Comparison of ENCODE assay signal across 21 cellular contexts in genomic region chr19:18851673-18852325, GRCh38. TPM values are rescaled to one million over a fixed set of nuclear protein-coding genes. Genes with fewer than 3 reads are reported as not detected.
DNase-seq lines count a peak whose midpoint lies in the region; ATAC-seq and TF ChIP-seq lines count a peak whose summit lies in the region.
"Had no signal": no experiment of that assay in that cellular context is flagged by ENCODE, and none has a peak within 500 bp of the region (broad histone marks: within the 10 kb centered on the region; RNA-seq: fewer than 3 reads in every experiment).

No MANE protein-coding gene starts in this region.

- H3K9me3 ChIP-seq in adipocyte (ENCODE audit: control insufficient read depth, low read length) (no peaks in the 10 kb centered on the region), lower lobe of right lung (no peaks in the 10 kb centered on the region), prostate gland (no peaks in the 10 kb centered on the region)

- WGBS in prostate gland: 89% methylated on average over 31 of the region's 31 CpGs

- no peak for TF ChIP-seq POLR2A in prostate gland (IDR thresholded peaks at IDR 0.05)

- peaks cover 27% of the 10 kb centered on the region for H3K4me1 Mint-ChIP-seq in activated T-cell treated with anti-CD3 and anti-CD28 coated beads, Interleukin-2, amount 50 U/mL, for 72 hours (ENCODE audit: low read depth)

- POLR2A ChIA-PET in RWPE1 (lab: Yijun Ruan, JAX; ENCODE audit: low non-redundant PET): no interaction called here

- H3K4me3 Mint-ChIP-seq in activated T-cell treated with anti-CD3 and anti-CD28 coated beads, Interleukin-2, amount 50 U/mL, for 72 hours: no peak overlapping the region
- H3K4me3 Mint-ChIP-seq: CD8-positive, alpha-beta memory T cell had no signal

- peaks cover 2 to 32% of the 10 kb centered on the region in 2 donors for H3K36me3 Mint-ChIP-seq in activated T-cell treated with anti-CD3 and anti-CD28 coated beads, Interleukin-2, amount 50 U/mL, for 72 hours (ENCODE audit: insufficient read depth in 2 of 2)

- TF ChIP-seq CTCF in RWPE1 (conservative IDR thresholded peaks at IDR 0.05; ENCODE audit: low read depth) (no peak), lower lobe of right lung (IDR thresholded peaks at IDR 0.05) (no peak), prostate gland (IDR thresholded peaks at IDR 0.05) (no peak)

- intact Hi-C loops in lower lobe of right lung (cut with DNase I): no loop called here
- intact Hi-C loops in prostate gland (cut with DNase I): no loop called here

- H3K4me1 ChIP-seq in adipocyte (ENCODE audit: control insufficient read depth, insufficient read depth, low read length) (peaks cover 52% of the 10 kb centered on the region), lower lobe of right lung (peaks cover 44% of the 10 kb centered on the region), prostate gland (replicated peaks) (peaks cover 33% of the 10 kb centered on the region)

- ATAC-seq in lower lobe of right lung (no peak), HG03354 (IDR thresholded peaks at IDR 0.05; ENCODE audit: poor library complexity, severe bottlenecking, unreplicated experiment) (no peak)
- ATAC-seq in activated T-cell treated with anti-CD3 and anti-CD28 coated beads, Interleukin-2, amount 50 U/mL, for 72 hours (replicated peaks in 1 of 2): no peak

- H3K27me3 ChIP-seq in adipocyte (replicated peaks; ENCODE audit: control insufficient read depth, insufficient read depth, low read length): no peaks in the 10 kb centered on the region
- no peaks in the 10 kb centered on the region for H3K27me3 ChIP-seq in lower lobe of right lung (ENCODE audit: low read depth)
- no peaks in the 10 kb centered on the region for H3K27me3 ChIP-seq in prostate gland (replicated peaks; ENCODE audit: insufficient read depth)

- H3K9ac ChIP-seq in adipocyte (ENCODE audit: low read length): peak overlapping the region; percentile 84

- DNase-seq in RWPE1 (ENCODE audit: low spot score) (no peak), adipocyte (ENCODE audit: low read depth) (no peak), lower lobe of right lung (peak; percentile 43), prostate gland (ENCODE audit: low spot score) (no peak), DMS53 (lab: John Stamatoyannopoulos, UW) (no peak)
- DNase-seq in activated T-cell treated with anti-CD3 and anti-CD28 coated beads, Interleukin-2, amount 50 U/mL, for 72 hours: no peak
- DNase-seq: Calu3; CD8-positive, alpha-beta memory T cell; DMS153; MM.1S; NCI-H1048; NCI-H1417 treated with DMSO at 0.1 percent for 48 hours; NCI-H187 treated with DMSO at 0.1 percent for 48 hours; NCI-H226; NCI-H510A treated with DMSO at 0.1 percent for 48 hours; NCI-H748 treated with DMSO at 0.1 percent for 48 hours; PC-9; RPMI8226 had no signal

- no peak overlapping the region for H3K27ac Mint-ChIP-seq in activated T-cell treated with anti-CD3 and anti-CD28 coated beads, Interleukin-2, amount 50 U/mL, for 72 hours
- H3K27ac Mint-ChIP-seq: CD8-positive, alpha-beta memory T cell had no signal

- H3K27ac ChIP-seq in RWPE1: peak overlapping the region; percentile 80
- H3K27ac ChIP-seq in lower lobe of right lung: peak overlapping the region; percentile 11
- H3K27ac ChIP-seq in prostate gland: peak overlapping the region; percentile 75 to 80
- H3K27ac ChIP-seq: C4-2B, PC-9 had no signal

- CTCF ChIA-PET in RWPE1 (lab: Yijun Ruan, JAX): no interaction called here

- no peak overlapping the region for H3K4me3 ChIP-seq in adipocyte (ENCODE audit: low read length)
- no peak overlapping the region for H3K4me3 ChIP-seq in lower lobe of right lung
- no peak overlapping the region for H3K4me3 ChIP-seq in prostate gland
- H3K4me3 ChIP-seq: PC-9 had no signal

- no peaks in the 10 kb centered on the region for H3K27me3 Mint-ChIP-seq in activated T-cell treated with anti-CD3 and anti-CD28 coated beads, Interleukin-2, amount 50 U/mL, for 72 hours (ENCODE audit: low read depth)
- H3K27me3 Mint-ChIP-seq: CD8-positive, alpha-beta memory T cell had no signal

- peaks cover 61% of the 10 kb centered on the region for H3K36me3 ChIP-seq in adipocyte (ENCODE audit: control insufficient read depth, insufficient read depth, low read length, severe bottlenecking)
- H3K36me3 ChIP-seq in lower lobe of right lung: peaks cover 89% of the 10 kb centered on the region
- H3K36me3 ChIP-seq in prostate gland: peaks cover 18 to 36% of the 10 kb centered on the region in 2 donors

- H3K9me3 Mint-ChIP-seq in activated T-cell treated with anti-CD3 and anti-CD28 coated beads, Interleukin-2, amount 50 U/mL, for 72 hours: no peaks in the 10 kb centered on the region
- H3K9me3 Mint-ChIP-seq: CD8-positive, alpha-beta memory T cell had no signal

RNA-seq across cellular contexts. Expression of gene UPF1, which starts 20.0 kb away (rescaled TPM):
- total RNA-seq in lower lobe of right lung: 75.8 TPM
- 100 to 1,000 TPM; 105 to 171 TPM for total RNA-seq in prostate gland
- 10 to 100 TPM; 69.8 to 82.5 TPM for total RNA-seq in activated T-cell treated with anti-CD3 and anti-CD28 coated beads, Interleukin-2, amount 50 U/mL, for 72 hours

RNA-seq across cellular contexts. Expression of gene CERS1, which starts 44.2 kb away (rescaled TPM):
- total RNA-seq in lower lobe of right lung (not detected), prostate gland (10 to 100 TPM in 1 of 2 donors, not detected in 1; 38.7 TPM)
- not detected for total RNA-seq in activated T-cell treated with anti-CD3 and anti-CD28 coated beads, Interleukin-2, amount 50 U/mL, for 72 hours
- total RNA-seq: CD8-positive, alpha-beta memory T cell; Daoy had no signal

Comparison
In these comparisons a context has a peak if more than half of its experiments do, and no peak if none do; other contexts are left out.
1. H3K27ac ChIP-seq: peak in every context shown above with its lines; median percentile 80 in RWPE1; 78 in prostate gland; 11 in lower lobe of right lung.